In the genomic region with DNA sequence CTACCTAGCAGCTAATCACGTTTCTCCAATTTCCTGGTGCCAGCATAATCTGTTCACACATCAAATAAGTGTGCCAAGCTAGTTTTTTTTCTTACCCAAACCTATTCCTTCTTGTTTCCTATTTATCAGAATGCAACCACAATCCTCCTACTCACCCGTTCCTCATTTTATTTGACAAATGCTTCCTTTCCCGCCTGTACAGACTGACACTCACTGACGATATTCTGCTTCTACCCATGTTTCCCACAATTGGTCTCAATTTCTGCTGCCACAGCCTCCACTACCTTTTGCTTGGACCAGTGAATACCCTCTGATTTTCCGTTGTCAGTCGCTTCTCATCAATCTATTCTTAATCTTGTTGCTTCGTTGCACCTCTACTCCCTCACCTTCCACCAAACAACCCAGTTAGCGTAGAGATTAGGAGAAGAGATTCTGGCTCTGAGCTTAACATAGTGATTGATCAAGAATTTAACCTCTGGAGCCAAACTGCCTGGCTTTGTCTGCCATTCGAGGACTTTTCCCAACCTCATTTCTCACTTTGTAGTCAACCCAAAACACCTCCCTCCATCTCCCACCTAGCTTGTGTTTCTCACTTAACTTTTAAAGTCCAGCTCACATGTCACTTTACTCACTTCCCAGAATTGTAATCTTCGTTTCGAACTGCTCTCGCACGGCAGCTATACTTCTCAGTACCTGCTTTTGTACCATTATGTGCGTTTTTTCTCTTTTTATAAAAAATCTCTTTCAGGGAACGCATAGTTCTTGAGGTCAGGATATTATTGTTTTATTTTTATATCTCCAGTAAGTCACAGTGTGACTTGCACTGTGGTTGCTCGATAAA, we compare ENCODE assay signal across 8 cellular contexts. TPM values are rescaled to one million over a fixed set of nuclear protein-coding genes. Genes with fewer than 3 reads are reported as not detected.
DNase-seq lines count a peak whose midpoint lies in the region; ATAC-seq, FAIRE-seq and TF ChIP-seq lines count a peak whose summit lies in the region.

No MANE protein-coding gene starts in this region.

- WGBS in esophagus squamous epithelium, 2 donors: 2 to 4% methylated on average over 16 of the region's 16 CpGs
- 5 to 9% (median 7%) methylated on average over 16 of the region's 16 CpGs for WGBS in ovary, 3 donors

- H3K27me3 ChIP-seq in esophagus squamous epithelium (peaks cover 0 to 46% (median 2%) of the 10 kb centered on the region in 4 donors), ovary (no peaks in the 10 kb centered on the region)

- TF ChIP-seq POLR2A in esophagus squamous epithelium (IDR thresholded peaks at IDR 0.05) (no peak), ovary (IDR thresholded peaks at IDR 0.05) (no peak)

- H3K36me3 ChIP-seq in esophagus squamous epithelium (no peaks in the 10 kb centered on the region), ovary (no peaks in the 10 kb centered on the region)

- peaks cover 0 to 35% (median 6%) of the 10 kb centered on the region in 3 donors for H3K4me1 ChIP-seq in esophagus squamous epithelium
- H3K4me1 ChIP-seq in ovary (ENCODE audit: insufficient read depth): peaks cover 2% of the 10 kb centered on the region

- TF ChIP-seq EP300 in ovary (IDR thresholded peaks at IDR 0.05): no peak

- TF ChIP-seq CTCF in esophagus squamous epithelium (IDR thresholded peaks at IDR 0.05) (no peak), ovary (IDR thresholded peaks at IDR 0.05) (no peak), D721Med (IDR thresholded peaks at IDR 0.05; ENCODE audit: insufficient read depth, missing control alignments) (no peak)

- DNase-seq in SW480 (ENCODE audit: low spot score) (peak; percentile 35), esophagus squamous epithelium (lab: John Stamatoyannopoulos, UW) (no peak), ovary (no peak), D721Med (ENCODE audit: insufficient read length, low spot score) (no peak), T-helper 9 cell (no peak)

- H3K27ac ChIP-seq in esophagus squamous epithelium (peak overlapping the region in 1 of 4 donors; percentile 85), ovary (no peak overlapping the region)

- peak overlapping the region; percentile 82 for H3K4me3 ChIP-seq in GM08714 (ENCODE audit: low read length)
- H3K4me3 ChIP-seq in esophagus squamous epithelium: peak overlapping the region; percentile 85 to 95 (median 90)
- H3K4me3 ChIP-seq in ovary: peak overlapping the region; percentile 85

- ATAC-seq in GM19455 (IDR thresholded peaks at IDR 0.05; ENCODE audit: unreplicated experiment) (peak; percentile 30), HG03457 (IDR thresholded peaks at IDR 0.05; ENCODE audit: unreplicated experiment) (peak; percentile 26)

- FAIRE-seq in D721Med (lab: Jason Lieb, UNC): no peak

- intact Hi-C loops in esophagus squamous epithelium (cut with DNase I): no loop called here
- intact Hi-C loops in ovary (cut with DNase I): no loop called here

- H3K9me3 ChIP-seq in esophagus squamous epithelium (no peaks in the 10 kb centered on the region), ovary (no peaks in the 10 kb centered on the region)

RNA-seq across cellular contexts. Expression of a gene that starts 0.7 kb away (rescaled TPM):
- total RNA-seq in esophagus squamous epithelium (1 to 10 TPM; 3.5 to 7.6 (median 7.2) TPM), ovary (10 to 100 TPM; 10.1 to 28.5 (median 16.3) TPM)
- polyA plus RNA-seq in ovary: 10 to 100 TPM; 10.1 to 12.4 TPM

RNA-seq across cellular contexts. Expression of a gene that starts 31.4 kb away (rescaled TPM):
- total RNA-seq in esophagus squamous epithelium: not detected
- 1 to 10 TPM in 1 of 7 donors, under 1 TPM in 1, not detected in 5; 0.52 to 1.0 TPM for total RNA-seq in ovary
- under 1 TPM in 1 of 2 donors, not detected in 1; 0.45 TPM for polyA plus RNA-seq in ovary
